In the genomic region with DNA sequence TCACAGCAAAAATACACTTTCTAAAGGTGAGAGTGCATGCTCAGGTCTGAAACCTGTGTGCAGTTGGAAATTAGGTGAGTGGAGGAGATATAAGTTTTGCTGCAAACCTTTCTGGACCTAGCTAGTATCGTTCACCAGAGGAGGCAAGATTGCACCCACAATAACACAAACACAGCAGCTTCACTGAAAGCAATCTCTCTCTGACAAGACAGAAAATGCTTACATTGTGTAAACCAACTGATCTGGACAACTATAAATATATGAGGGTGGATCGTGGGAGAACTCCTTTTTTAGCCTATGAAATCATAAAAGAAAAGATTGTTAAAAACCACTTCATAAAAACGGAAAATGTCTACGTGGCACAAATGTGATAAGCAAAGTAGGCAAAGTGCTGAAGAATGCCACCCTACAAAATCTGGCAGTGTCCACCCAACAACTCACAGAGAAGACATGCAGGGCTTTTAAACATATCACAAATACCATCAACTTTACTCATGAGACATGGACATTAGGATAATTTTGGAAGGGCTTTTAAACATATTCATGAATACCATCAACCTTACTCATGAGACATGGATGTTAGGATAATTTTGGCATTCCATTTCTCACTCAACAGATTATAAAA, we compare ENCODE assay signal across 16 cellular contexts.
DNase-seq lines count a peak whose midpoint lies in the region; ATAC-seq and TF ChIP-seq lines count a peak whose summit lies in the region.
"Had no signal": no experiment of that assay in that cellular context is flagged by ENCODE, and none has a peak within 500 bp of the region (broad histone marks: within the 10 kb centered on the region; RNA-seq: fewer than 3 reads in every experiment).

No MANE protein-coding gene starts in this region.

- no peaks in the 10 kb centered on the region for H4K20me1 ChIP-seq in MM.1S (ENCODE audit: insufficient read depth, low read length)
- no peaks in the 10 kb centered on the region for H4K20me1 ChIP-seq in mammary epithelial cell (ENCODE audit: insufficient read depth, low read length)
- H4K20me1 ChIP-seq in neural progenitor cell (ENCODE audit: low read depth): no peaks in the 10 kb centered on the region

- TF ChIP-seq CTCF in MM.1S (IDR thresholded peaks at IDR 0.05; ENCODE audit: low read length): no peak
- no peak for TF ChIP-seq CTCF in mammary epithelial cell (conservative IDR thresholded peaks at IDR 0.05 in 1 of 2, IDR thresholded peaks at IDR 0.05 in 1 of 2; ENCODE audit: extremely low read depth in 1 of 2, insufficient read depth in 1 of 2, low read depth in 1 of 2, low read length in 2 of 2)
- no peak for TF ChIP-seq CTCF in neural progenitor cell (IDR thresholded peaks at IDR 0.05)

- no peaks in the 10 kb centered on the region for H3K27me3 ChIP-seq in MM.1S (replicated peaks; ENCODE audit: insufficient read depth, low read length)
- H3K27me3 ChIP-seq in mammary epithelial cell (ENCODE audit: insufficient read depth, low read length): no peaks in the 10 kb centered on the region
- H3K27me3 ChIP-seq in neural progenitor cell: no peaks in the 10 kb centered on the region
- H3K27me3 ChIP-seq: thyroid gland had no signal

- H3K27ac Mint-ChIP-seq in neural progenitor cell: no peak overlapping the region
- H3K27ac Mint-ChIP-seq in activated naive CD4-positive, alpha-beta T cell treated with anti-CD3 and anti-CD28 coated beads, Interleukin-2, amount 10 ng/mL, durations not matched to agents 7 days and 5 days: no peak overlapping the region

- H3K36me3 ChIP-seq in MM.1S (replicated peaks; ENCODE audit: insufficient read depth, low read length) (no peaks in the 10 kb centered on the region), mammary epithelial cell (ENCODE audit: insufficient read depth, low read length) (no peaks in the 10 kb centered on the region), neural progenitor cell (no peaks in the 10 kb centered on the region)
- H3K36me3 ChIP-seq: thyroid gland had no signal

- H3K4me3 Mint-ChIP-seq in neural progenitor cell: no peak overlapping the region
- H3K4me3 Mint-ChIP-seq in activated naive CD4-positive, alpha-beta T cell treated with anti-CD3 and anti-CD28 coated beads, Interleukin-2, amount 10 ng/mL, durations not matched to agents 7 days and 5 days: no peak overlapping the region
- H3K4me3 Mint-ChIP-seq: CD14-positive monocyte had no signal

- BruUV-seq in mammary epithelial cell (replicated peaks; lab: Mats Ljungman, UMichigan): no TSS peak

- H3K36me3 Mint-ChIP-seq in neural progenitor cell: no peaks in the 10 kb centered on the region
- H3K36me3 Mint-ChIP-seq in activated naive CD4-positive, alpha-beta T cell treated with anti-CD3 and anti-CD28 coated beads, Interleukin-2, amount 10 ng/mL, durations not matched to agents 7 days and 5 days: no peaks in the 10 kb centered on the region
- H3K36me3 Mint-ChIP-seq: CD14-positive monocyte had no signal

- no peaks in the 10 kb centered on the region; the same call in 1 of the 2 replicates for H3K9me3 ChIP-seq in MM.1S (replicated peaks; ENCODE audit: insufficient read depth, low read length)
- no peaks in the 10 kb centered on the region for H3K9me3 ChIP-seq in mammary epithelial cell (replicated peaks; ENCODE audit: insufficient read depth, low read length)
- H3K9me3 ChIP-seq in neural progenitor cell (ENCODE audit: low read depth): no peaks in the 10 kb centered on the region
- H3K9me3 ChIP-seq: thyroid gland had no signal

- dilution Hi-C loops in mammary epithelial cell (cut with HindIII; ENCODE audit: low sequenced_read_pairs): no loop called here

- no peaks in the 10 kb centered on the region for H3K9me2 ChIP-seq in MM.1S (replicated peaks; ENCODE audit: insufficient read depth, low read length)

- in situ Hi-C loops in mammary epithelial cell (cut with MboI; ENCODE audit: low sequenced_read_pairs in 2 of 2): no loop called here

- H3K4me2 ChIP-seq in MM.1S (ENCODE audit: low read depth, low read length) (no peak overlapping the region), mammary epithelial cell (ENCODE audit: insufficient read depth, low read depth, low read length) (no peak overlapping the region), neural progenitor cell (no peak overlapping the region)

- H3F3A ChIP-seq in MM.1S (ENCODE audit: insufficient read depth, low read length) (no peaks in the 10 kb centered on the region), neural progenitor cell (ENCODE audit: low read depth) (no peaks in the 10 kb centered on the region)

- H3K4me1 ChIP-seq in MM.1S (ENCODE audit: low read length): no peaks in the 10 kb centered on the region
- H3K4me1 ChIP-seq in mammary epithelial cell (ENCODE audit: insufficient read depth, low read length): peaks cover 25% of the 10 kb centered on the region
- H3K4me1 ChIP-seq in neural progenitor cell: no peaks in the 10 kb centered on the region
- H3K4me1 ChIP-seq: thyroid gland had no signal

- CTCF ChIA-PET in mammary epithelial cell (lab: Charles Lee; ENCODE audit: low non-redundant PET): no interaction called here
- CTCF ChIA-PET in activated naive CD4-positive, alpha-beta T cell treated with anti-CD3 and anti-CD28 coated beads, Interleukin-2, amount 10 ng/mL, durations not matched to agents 7 days and 5 days (lab: Charles Lee): no interaction called here

- H2AFZ ChIP-seq in MM.1S (ENCODE audit: low read length): no peak overlapping the region
- peak overlapping the region; percentile 10 for H2AFZ ChIP-seq in mammary epithelial cell (ENCODE audit: low read depth, low read length)
- H2AFZ ChIP-seq in neural progenitor cell (replicated peaks): peak overlapping the region; percentile 20

- DNase-seq in COLO829 (ENCODE audit: low spot score) (peak; percentile 18), MM.1S (peak; percentile 36), mammary epithelial cell (peak; percentile 55), neural progenitor cell (ENCODE audit: low spot score) (no peak)
- no peak for DNase-seq in central memory CD4-positive, alpha-beta T cell
- no peak for DNase-seq in activated naive CD4-positive, alpha-beta T cell treated with anti-CD3 and anti-CD28 coated beads, Interleukin-2, amount 10 ng/mL, durations not matched to agents 7 days and 5 days
- DNase-seq: activated CD4-positive, CD25-positive, alpha-beta regulatory T cell treated with anti-CD3 and anti-CD28 coated beads, Interleukin-2, amount 50 U/mL, for 72 hours; activated CD8-positive, alpha-beta memory T cell treated with anti-CD3 and anti-CD28 coated beads, Interleukin-2, amount 50 U/mL, for 48 hours; NCI-H1436 treated with DMSO at 0.1 percent for 48 hours; NCI-H510A treated with DMSO at 0.1 percent for 48 hours; thyroid gland had no signal

- no peak overlapping the region for H3K9ac ChIP-seq in MM.1S (ENCODE audit: low read length)
- H3K9ac ChIP-seq in mammary epithelial cell (ENCODE audit: insufficient read depth, low read length): no peak overlapping the region
- no peak overlapping the region for H3K9ac ChIP-seq in neural progenitor cell

- no peak overlapping the region for H3K4me3 ChIP-seq in MM.1S (ENCODE audit: low read length)
- H3K4me3 ChIP-seq in mammary epithelial cell (replicated peaks in 1 of 3; ENCODE audit: insufficient read depth in 1 of 3, low read depth in 2 of 3, low read length in 3 of 3): no peak overlapping the region
- no peak overlapping the region for H3K4me3 ChIP-seq in neural progenitor cell
- H3K4me3 ChIP-seq: coronary artery, thyroid gland had no signal

- H3K27ac ChIP-seq in MM.1S (ENCODE audit: low read length) (no peak overlapping the region), mammary epithelial cell (ENCODE audit: insufficient read depth, low read depth, low read length) (no peak overlapping the region), neural progenitor cell (no peak overlapping the region)
- H3K27ac ChIP-seq: coronary artery, thyroid gland had no signal

- 79% methylated on average over 4 of the region's 4 CpGs for WGBS in mammary epithelial cell (ENCODE audit: low coverage, missing lambda C conversion rate)

- ATAC-seq in GM21723 (IDR thresholded peaks at IDR 0.05; ENCODE audit: unreplicated experiment): no peak
- no peak for ATAC-seq in GM18519 (IDR thresholded peaks at IDR 0.05; ENCODE audit: low FRiP score, unreplicated experiment)
- ATAC-seq: esophagus mucosa had no signal

- no peaks in the 10 kb centered on the region for H3K27me3 Mint-ChIP-seq in neural progenitor cell (ENCODE audit: insufficient read depth, low read depth)
- no peaks in the 10 kb centered on the region for H3K27me3 Mint-ChIP-seq in activated naive CD4-positive, alpha-beta T cell treated with anti-CD3 and anti-CD28 coated beads, Interleukin-2, amount 10 ng/mL, durations not matched to agents 7 days and 5 days

- no peaks in the 10 kb centered on the region for H3K9me3 Mint-ChIP-seq in neural progenitor cell
- peaks cover 6% of the 10 kb centered on the region for H3K9me3 Mint-ChIP-seq in activated naive CD4-positive, alpha-beta T cell treated with anti-CD3 and anti-CD28 coated beads, Interleukin-2, amount 10 ng/mL, durations not matched to agents 7 days and 5 days

- H3K4me1 Mint-ChIP-seq in neural progenitor cell: no peaks in the 10 kb centered on the region
- no peaks in the 10 kb centered on the region for H3K4me1 Mint-ChIP-seq in activated naive CD4-positive, alpha-beta T cell treated with anti-CD3 and anti-CD28 coated beads, Interleukin-2, amount 10 ng/mL, durations not matched to agents 7 days and 5 days
- H3K4me1 Mint-ChIP-seq: CD14-positive monocyte had no signal

- intact Hi-C loops in mammary epithelial cell (cut with micrococcal nuclease): no loop called here

- H3K79me2 ChIP-seq in MM.1S (ENCODE audit: low read length): no peaks in the 10 kb centered on the region
- H3K79me2 ChIP-seq in mammary epithelial cell (ENCODE audit: insufficient read depth, low read length): no peaks in the 10 kb centered on the region
- no peaks in the 10 kb centered on the region for H3K79me2 ChIP-seq in neural progenitor cell (ENCODE audit: low read depth)

Comparison
In these comparisons a context has a peak if more than half of its experiments do, and no peak if none do; other contexts are left out.
1. DNase-seq: peak in COLO829 (single experiment), MM.1S (single experiment) and mammary epithelial cell (single experiment); none in neural progenitor cell (single experiment), central memory CD4-positive, alpha-beta T cell (single experiment) and activated naive CD4-positive, alpha-beta T cell treated with anti-CD3 and anti-CD28 coated beads, Interleukin-2, amount 10 ng/mL, durations not matched to agents 7 days and 5 days (single experiment).